Comparison of ENCODE assay signal across 1 cellular context in genomic region chr6:12348530-12349511, GRCh38.
TF ChIP-seq lines count a peak whose summit lies in the region.

No MANE protein-coding gene starts in this region.

TF ChIP-seq in HepG2, 621 proteins besides CTCF, POLR2A, EP300 and RAD21 (continued from another document and continues in another):
- TF ChIP-seq KDM5B (CRISPR knock-in tag; IDR thresholded peaks at IDR 0.05; ENCODE audit: borderline replicate concordance) = no peak
- TF ChIP-seq ZNF776 (CRISPR knock-in tag; IDR thresholded peaks at IDR 0.05) = no peak
- no peak for TF ChIP-seq GABPA (IDR thresholded peaks at IDR 0.05; ENCODE audit: low read depth, low read length)
- TF ChIP-seq GABPA (CRISPR knock-in tag; IDR thresholded peaks at IDR 0.05; ENCODE audit: low read depth) = 0 out of 2 replicates have a peak, but pooled peaks have one; percentile 36
- no peak for TF ChIP-seq ZNF547 (CRISPR knock-in tag; IDR thresholded peaks at IDR 0.05)
- TF ChIP-seq FOXP1 (IDR thresholded peaks at IDR 0.05) = 0 out of 2 replicates have a peak, but pooled peaks have one; percentile 46
- peak; percentile 85 for TF ChIP-seq FOXP1 (CRISPR knock-in tag; IDR thresholded peaks at IDR 0.05)
- no peak for TF ChIP-seq ZNF576 (CRISPR knock-in tag; IDR thresholded peaks at IDR 0.05)
- no peak for TF ChIP-seq SIX4 (CRISPR knock-in tag; IDR thresholded peaks at IDR 0.05)
- TF ChIP-seq MAFF (IDR thresholded peaks at IDR 0.05; ENCODE audit: low read depth, low read length) = no peak
- peak; percentile 70 for TF ChIP-seq SOX13 (IDR thresholded peaks at IDR 0.05)
- peak in 1 of 2 experiments; percentile 78; a peak in 2 of 4 replicates for TF ChIP-seq SOX13 (CRISPR knock-in tag; conservative IDR thresholded peaks at IDR 0.05 in 1 of 2, IDR thresholded peaks at IDR 0.05 in 1 of 2)
- TF ChIP-seq, protein P1, sequence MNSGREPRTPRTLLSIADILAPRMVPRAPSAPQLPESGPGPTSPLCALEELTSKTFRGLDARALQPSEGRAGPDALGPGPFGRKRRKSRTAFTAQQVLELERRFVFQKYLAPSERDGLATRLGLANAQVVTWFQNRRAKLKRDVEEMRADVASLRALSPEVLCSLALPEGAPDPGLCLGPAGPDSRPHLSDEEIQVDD (CRISPR knock-in tag; IDR thresholded peaks at IDR 0.05; ENCODE audit: borderline replicate concordance) = no peak
- no peak for TF ChIP-seq ZNF274 (CRISPR knock-in tag; IDR thresholded peaks at IDR 0.05)
- no peak for TF ChIP-seq KLF15 (CRISPR knock-in tag; IDR thresholded peaks at IDR 0.05; ENCODE audit: borderline replicate concordance)
- no peak for TF ChIP-seq PRPF4 (IDR thresholded peaks at IDR 0.05; ENCODE audit: low read depth, low read length, poor library complexity, severe bottlenecking)
- no peak for TF ChIP-seq ATM (IDR thresholded peaks at IDR 0.05; ENCODE audit: borderline replicate concordance)
- TF ChIP-seq, protein P2, sequence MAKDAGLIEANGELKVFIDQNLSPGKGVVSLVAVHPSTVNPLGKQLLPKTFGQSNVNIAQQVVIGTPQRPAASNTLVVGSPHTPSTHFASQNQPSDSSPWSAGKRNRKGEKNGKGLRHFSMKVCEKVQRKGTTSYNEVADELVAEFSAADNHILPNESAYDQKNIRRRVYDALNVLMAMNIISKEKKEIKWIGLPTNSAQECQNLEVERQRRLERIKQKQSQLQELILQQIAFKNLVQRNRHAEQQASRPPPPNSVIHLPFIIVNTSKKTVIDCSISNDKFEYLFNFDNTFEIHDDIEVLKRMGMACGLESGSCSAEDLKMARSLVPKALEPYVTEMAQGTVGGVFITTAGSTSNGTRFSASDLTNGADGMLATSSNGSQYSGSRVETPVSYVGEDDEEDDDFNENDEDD (CRISPR knock-in tag; IDR thresholded peaks at IDR 0.05; ENCODE audit: borderline replicate concordance) = no peak
- no peak for TF ChIP-seq ZMYM4 (CRISPR knock-in tag; IDR thresholded peaks at IDR 0.05)
- 0 out of 2 replicates have a peak, but pooled peaks have one; percentile 31 for TF ChIP-seq ZNF589 (CRISPR knock-in tag; conservative IDR thresholded peaks at IDR 0.05)
- no peak for TF ChIP-seq ZSCAN30 (CRISPR knock-in tag; IDR thresholded peaks at IDR 0.05)
- TF ChIP-seq NFKB2 (CRISPR knock-in tag; IDR thresholded peaks at IDR 0.05; ENCODE audit: borderline replicate concordance) = no peak
- TF ChIP-seq ZNF20 (CRISPR knock-in tag; IDR thresholded peaks at IDR 0.05) = no peak
- TF ChIP-seq, protein P3, sequence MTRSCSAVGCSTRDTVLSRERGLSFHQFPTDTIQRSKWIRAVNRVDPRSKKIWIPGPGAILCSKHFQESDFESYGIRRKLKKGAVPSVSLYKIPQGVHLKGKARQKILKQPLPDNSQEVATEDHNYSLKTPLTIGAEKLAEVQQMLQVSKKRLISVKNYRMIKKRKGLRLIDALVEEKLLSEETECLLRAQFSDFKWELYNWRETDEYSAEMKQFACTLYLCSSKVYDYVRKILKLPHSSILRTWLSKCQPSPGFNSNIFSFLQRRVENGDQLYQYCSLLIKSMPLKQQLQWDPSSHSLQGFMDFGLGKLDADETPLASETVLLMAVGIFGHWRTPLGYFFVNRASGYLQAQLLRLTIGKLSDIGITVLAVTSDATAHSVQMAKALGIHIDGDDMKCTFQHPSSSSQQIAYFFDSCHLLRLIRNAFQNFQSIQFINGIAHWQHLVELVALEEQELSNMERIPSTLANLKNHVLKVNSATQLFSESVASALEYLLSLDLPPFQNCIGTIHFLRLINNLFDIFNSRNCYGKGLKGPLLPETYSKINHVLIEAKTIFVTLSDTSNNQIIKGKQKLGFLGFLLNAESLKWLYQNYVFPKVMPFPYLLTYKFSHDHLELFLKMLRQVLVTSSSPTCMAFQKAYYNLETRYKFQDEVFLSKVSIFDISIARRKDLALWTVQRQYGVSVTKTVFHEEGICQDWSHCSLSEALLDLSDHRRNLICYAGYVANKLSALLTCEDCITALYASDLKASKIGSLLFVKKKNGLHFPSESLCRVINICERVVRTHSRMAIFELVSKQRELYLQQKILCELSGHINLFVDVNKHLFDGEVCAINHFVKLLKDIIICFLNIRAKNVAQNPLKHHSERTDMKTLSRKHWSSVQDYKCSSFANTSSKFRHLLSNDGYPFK (CRISPR knock-in tag; IDR thresholded peaks at IDR 0.05; ENCODE audit: borderline replicate concordance) = no peak
- no peak for TF ChIP-seq HOXA7 (CRISPR knock-in tag; IDR thresholded peaks at IDR 0.05)
- TF ChIP-seq NR1H2 (CRISPR knock-in tag; IDR thresholded peaks at IDR 0.05; ENCODE audit: borderline replicate concordance, low read depth) = no peak
- TF ChIP-seq GATAD2A (CRISPR knock-in tag; IDR thresholded peaks at IDR 0.05) = peak; percentile 90
- TF ChIP-seq ZNF432 (CRISPR knock-in tag; IDR thresholded peaks at IDR 0.05; ENCODE audit: borderline replicate concordance) = no peak
- TF ChIP-seq PHB2 (IDR thresholded peaks at IDR 0.05; ENCODE audit: partially characterized antibody) = no peak
- no peak for TF ChIP-seq U2AF1 (optimal IDR thresholded peaks at IDR 0.05; ENCODE audit: low read depth, low read length)
- TF ChIP-seq KAT2B (IDR thresholded peaks at IDR 0.05; ENCODE audit: borderline replicate concordance, low read depth, low read length) = no peak
- TF ChIP-seq ZBTB42 (CRISPR knock-in tag; IDR thresholded peaks at IDR 0.05) = no peak
- TF ChIP-seq RFXANK (CRISPR knock-in tag; IDR thresholded peaks at IDR 0.05) = no peak
- TF ChIP-seq MEIS1 (CRISPR knock-in tag; IDR thresholded peaks at IDR 0.05; ENCODE audit: borderline replicate concordance) = no peak
- TF ChIP-seq HNRNPH1 (optimal IDR thresholded peaks at IDR 0.05; ENCODE audit: low read depth, low read length) = no peak
- TF ChIP-seq, protein P4, sequence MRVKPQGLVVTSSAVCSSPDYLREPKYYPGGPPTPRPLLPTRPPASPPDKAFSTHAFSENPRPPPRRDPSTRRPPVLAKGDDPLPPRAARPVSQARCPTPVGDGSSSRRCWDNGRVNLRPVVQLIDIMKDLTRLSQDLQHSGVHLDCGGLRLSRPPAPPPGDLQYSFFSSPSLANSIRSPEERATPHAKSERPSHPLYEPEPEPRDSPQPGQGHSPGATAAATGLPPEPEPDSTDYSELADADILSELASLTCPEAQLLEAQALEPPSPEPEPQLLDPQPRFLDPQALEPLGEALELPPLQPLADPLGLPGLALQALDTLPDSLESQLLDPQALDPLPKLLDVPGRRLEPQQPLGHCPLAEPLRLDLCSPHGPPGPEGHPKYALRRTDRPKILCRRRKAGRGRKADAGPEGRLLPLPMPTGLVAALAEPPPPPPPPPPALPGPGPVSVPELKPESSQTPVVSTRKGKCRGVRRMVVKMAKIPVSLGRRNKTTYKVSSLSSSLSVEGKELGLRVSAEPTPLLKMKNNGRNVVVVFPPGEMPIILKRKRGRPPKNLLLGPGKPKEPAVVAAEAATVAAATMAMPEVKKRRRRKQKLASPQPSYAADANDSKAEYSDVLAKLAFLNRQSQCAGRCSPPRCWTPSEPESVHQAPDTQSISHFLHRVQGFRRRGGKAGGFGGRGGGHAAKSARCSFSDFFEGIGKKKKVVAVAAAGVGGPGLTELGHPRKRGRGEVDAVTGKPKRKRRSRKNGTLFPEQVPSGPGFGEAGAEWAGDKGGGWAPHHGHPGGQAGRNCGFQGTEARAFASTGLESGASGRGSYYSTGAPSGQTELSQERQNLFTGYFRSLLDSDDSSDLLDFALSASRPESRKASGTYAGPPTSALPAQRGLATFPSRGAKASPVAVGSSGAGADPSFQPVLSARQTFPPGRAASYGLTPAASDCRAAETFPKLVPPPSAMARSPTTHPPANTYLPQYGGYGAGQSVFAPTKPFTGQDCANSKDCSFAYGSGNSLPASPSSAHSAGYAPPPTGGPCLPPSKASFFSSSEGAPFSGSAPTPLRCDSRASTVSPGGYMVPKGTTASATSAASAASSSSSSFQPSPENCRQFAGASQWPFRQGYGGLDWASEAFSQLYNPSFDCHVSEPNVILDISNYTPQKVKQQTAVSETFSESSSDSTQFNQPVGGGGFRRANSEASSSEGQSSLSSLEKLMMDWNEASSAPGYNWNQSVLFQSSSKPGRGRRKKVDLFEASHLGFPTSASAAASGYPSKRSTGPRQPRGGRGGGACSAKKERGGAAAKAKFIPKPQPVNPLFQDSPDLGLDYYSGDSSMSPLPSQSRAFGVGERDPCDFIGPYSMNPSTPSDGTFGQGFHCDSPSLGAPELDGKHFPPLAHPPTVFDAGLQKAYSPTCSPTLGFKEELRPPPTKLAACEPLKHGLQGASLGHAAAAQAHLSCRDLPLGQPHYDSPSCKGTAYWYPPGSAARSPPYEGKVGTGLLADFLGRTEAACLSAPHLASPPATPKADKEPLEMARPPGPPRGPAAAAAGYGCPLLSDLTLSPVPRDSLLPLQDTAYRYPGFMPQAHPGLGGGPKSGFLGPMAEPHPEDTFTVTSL (CRISPR knock-in tag; IDR thresholded peaks at IDR 0.05; ENCODE audit: borderline replicate concordance) = peak; percentile 95; the same call in 1 of the 2 replicates
- peak; percentile 27; the same call in 1 of the 2 replicates for TF ChIP-seq ZNF775 (CRISPR knock-in tag; IDR thresholded peaks at IDR 0.05; ENCODE audit: borderline replicate concordance)
- TF ChIP-seq CBX2 (IDR thresholded peaks at IDR 0.05; ENCODE audit: low read depth, low read length) = no peak
- TF ChIP-seq CBX2 (CRISPR knock-in tag; IDR thresholded peaks at IDR 0.05; ENCODE audit: low read depth) = 0 out of 2 replicates have a peak, but pooled peaks have one; percentile 52
- no peak for TF ChIP-seq GRHL1 (CRISPR knock-in tag; conservative IDR thresholded peaks at IDR 0.05)
- no peak for TF ChIP-seq ZNF567 (CRISPR knock-in tag; IDR thresholded peaks at IDR 0.05; ENCODE audit: borderline replicate concordance)
- TF ChIP-seq MATR3 (CRISPR knock-in tag; IDR thresholded peaks at IDR 0.05) = no peak
- TF ChIP-seq EHMT2 (IDR thresholded peaks at IDR 0.05; ENCODE audit: borderline replicate concordance, low read depth, low read length) = no peak
- TF ChIP-seq NFIB (CRISPR knock-in tag; IDR thresholded peaks at IDR 0.05; ENCODE audit: borderline replicate concordance) = no peak
- no peak for TF ChIP-seq NBN (conservative IDR thresholded peaks at IDR 0.05)
- TF ChIP-seq RORA (CRISPR knock-in tag; IDR thresholded peaks at IDR 0.05) = no peak
- no peak for TF ChIP-seq KDM2A (CRISPR knock-in tag; IDR thresholded peaks at IDR 0.05; ENCODE audit: borderline replicate concordance, low read depth)
- TF ChIP-seq ZBTB26 (CRISPR knock-in tag; IDR thresholded peaks at IDR 0.05; ENCODE audit: borderline replicate concordance) = no peak
- no peak for TF ChIP-seq SMAD1 (CRISPR knock-in tag; IDR thresholded peaks at IDR 0.05; ENCODE audit: borderline replicate concordance, low read depth)
- TF ChIP-seq SIN3B (IDR thresholded peaks at IDR 0.05; ENCODE audit: low read length) = no peak
- TF ChIP-seq ZNF317 (CRISPR knock-in tag; IDR thresholded peaks at IDR 0.05) = no peak; the same call in 1 of the 2 replicates
- TF ChIP-seq FUBP1 (CRISPR knock-in tag; IDR thresholded peaks at IDR 0.05; ENCODE audit: borderline replicate concordance) = no peak
- peak; percentile 65; the same call in 1 of the 2 replicates for TF ChIP-seq CBFB (CRISPR knock-in tag; IDR thresholded peaks at IDR 0.05)
- no peak for TF ChIP-seq ZEB1 (IDR thresholded peaks at IDR 0.05; ENCODE audit: insufficient replicate concordance, low read depth)
- TF ChIP-seq ZNF850 (CRISPR knock-in tag; conservative IDR thresholded peaks at IDR 0.05) = no peak
